26 cellular contexts compared by ENCODE assay signal in genomic region chr4:94165256-94165655, GRCh38.
"Had no signal": no experiment of that assay in that cellular context is flagged by ENCODE, and none has a peak within 500 bp of the region (broad histone marks: within the 10 kb centered on the region; RNA-seq: fewer than 3 reads in every experiment).

No MANE protein-coding gene starts in this region.

- H3K9ac ChIP-seq: SK-N-SH had no signal

- H3K27me3 ChIP-seq: adrenal gland, breast epithelium, Peyer's patch had no signal

- H3K4me1 Mint-ChIP-seq: activated naive CD4-positive, alpha-beta T cell treated with anti-CD3 and anti-CD28 coated beads, Interleukin-2, amount 10 ng/mL, durations not matched to agents 7 days and 5 days; activated naive CD8-positive, alpha-beta T cell treated with anti-CD3 and anti-CD28 coated beads, Interleukin-2, amount 10 ng/mL, durations not matched to agents 7 days and 5 days had no signal

- DNase-seq: activated CD4-positive, alpha-beta T cell treated with anti-CD3 and anti-CD28 coated beads for 36 hours; activated CD4-positive, CD25-positive, alpha-beta regulatory T cell; activated CD8-positive, alpha-beta memory T cell treated with anti-CD3 and anti-CD28 coated beads, Interleukin-2, amount 50 U/mL, for 4 hours; activated CD8-positive, alpha-beta T cell treated with anti-CD3 and anti-CD28 coated beads for 36 hours; activated gamma-delta T cell treated with Interleukin-2 at 50 U/mL for 16 hours; activated naive CD4-positive, alpha-beta T cell treated with anti-CD3 and anti-CD28 coated beads, Interleukin-2, amount 10 ng/mL, durations not matched to agents 7 days and 5 days; activated naive CD8-positive, alpha-beta T cell treated with anti-CD3 and anti-CD28 coated beads, Interleukin-2, amount 10 ng/mL, durations not matched to agents 7 days and 5 days; activated T-cell treated with anti-CD3 and anti-CD28 coated beads, Interleukin-2, amount 50 U/mL, for 72 hours; adrenal gland; anterior cingulate cortex; caudate nucleus; KG1; NCI-H1092; NCI-H1417; NCI-H1930; NCI-H2171 treated with DMSO at 0.1 percent for 48 hours; NCI-H226; NCI-H526 treated with DMSO at 0.1 percent for 48 hours; Peyer's patch; Right ventricle myocardium superior; SJCRH30; SK-N-SH; T-helper 9 cell had no signal

- H3K27ac ChIP-seq: adrenal gland, breast epithelium, Peyer's patch, RWPE1, SJCRH30 had no signal

- H3K4me2 ChIP-seq: SK-N-SH had no signal

- H3K27me3 Mint-ChIP-seq: activated CD4-positive, alpha-beta T cell treated with anti-CD3 and anti-CD28 coated beads for 36 hours; activated naive CD4-positive, alpha-beta T cell treated with anti-CD3 and anti-CD28 coated beads, Interleukin-2, amount 10 ng/mL, durations not matched to agents 7 days and 5 days; activated naive CD8-positive, alpha-beta T cell treated with anti-CD3 and anti-CD28 coated beads, Interleukin-2, amount 10 ng/mL, durations not matched to agents 7 days and 5 days had no signal

- H3K9me3 ChIP-seq: adrenal gland, Peyer's patch, SJCRH30, SK-N-SH had no signal

- H3K4me1 ChIP-seq: adrenal gland, breast epithelium, Peyer's patch, SJCRH30 had no signal

- H3K4me3 ChIP-seq: adrenal gland, breast epithelium, Peyer's patch, SJCRH30 had no signal

- H3K27ac Mint-ChIP-seq: activated CD4-positive, alpha-beta T cell treated with anti-CD3 and anti-CD28 coated beads for 36 hours; activated CD8-positive, alpha-beta T cell treated with anti-CD3 and anti-CD28 coated beads for 36 hours; activated naive CD4-positive, alpha-beta T cell treated with anti-CD3 and anti-CD28 coated beads, Interleukin-2, amount 10 ng/mL, durations not matched to agents 7 days and 5 days; activated naive CD8-positive, alpha-beta T cell treated with anti-CD3 and anti-CD28 coated beads, Interleukin-2, amount 10 ng/mL, durations not matched to agents 7 days and 5 days; activated T-cell treated with anti-CD3 and anti-CD28 coated beads, Interleukin-2, amount 50 U/mL, for 72 hours; activated T-helper 2 cell treated with anti-CD3 and anti-CD28 coated beads, Interferon-gamma antibody, Interleukin-2, Interleukin-4, amounts not matched to agents 10 μg/mL and 5 μg/mL and 100 μg/mL, durations not matched to agents 14 hours and 24 hours and 36 hours had no signal

- H3K36me3 ChIP-seq: adrenal gland, breast epithelium, Peyer's patch, SJCRH30 had no signal

- H3K36me3 Mint-ChIP-seq: activated naive CD4-positive, alpha-beta T cell treated with anti-CD3 and anti-CD28 coated beads, Interleukin-2, amount 10 ng/mL, durations not matched to agents 7 days and 5 days; activated naive CD8-positive, alpha-beta T cell treated with anti-CD3 and anti-CD28 coated beads, Interleukin-2, amount 10 ng/mL, durations not matched to agents 7 days and 5 days had no signal

- H3K4me3 Mint-ChIP-seq: activated CD4-positive, alpha-beta T cell treated with anti-CD3 and anti-CD28 coated beads for 36 hours; activated CD8-positive, alpha-beta T cell treated with anti-CD3 and anti-CD28 coated beads for 36 hours; activated naive CD4-positive, alpha-beta T cell treated with anti-CD3 and anti-CD28 coated beads, Interleukin-2, amount 10 ng/mL, durations not matched to agents 7 days and 5 days; activated naive CD8-positive, alpha-beta T cell treated with anti-CD3 and anti-CD28 coated beads, Interleukin-2, amount 10 ng/mL, durations not matched to agents 7 days and 5 days; activated T-cell treated with anti-CD3 and anti-CD28 coated beads, Interleukin-2, amount 50 U/mL, for 72 hours had no signal

- ATAC-seq: activated CD4-positive, alpha-beta T cell treated with anti-CD3 and anti-CD28 coated beads for 36 hours; activated CD8-positive, alpha-beta T cell treated with anti-CD3 and anti-CD28 coated beads for 36 hours; activated T-cell treated with anti-CD3 and anti-CD28 coated beads, Interleukin-2, amount 50 U/mL, for 72 hours had no signal

- H3K9me3 Mint-ChIP-seq: activated CD8-positive, alpha-beta T cell treated with anti-CD3 and anti-CD28 coated beads for 36 hours; activated T-cell treated with anti-CD3 and anti-CD28 coated beads, Interleukin-2, amount 50 U/mL, for 72 hours; activated T-helper 2 cell treated with anti-CD3 and anti-CD28 coated beads, Interferon-gamma antibody, Interleukin-2, Interleukin-4, amounts not matched to agents 10 μg/mL and 5 μg/mL and 100 μg/mL, durations not matched to agents 14 hours and 24 hours and 36 hours had no signal
